Comparison of ENCODE assay signal across 11 cellular contexts in genomic region chr15:100043069-100043641, GRCh38.
A peak's percentile ranks its signal among the peaks of the same experiment; 100 is the strongest.
DNase-seq lines count a peak whose midpoint lies in the region; ATAC-seq and TF ChIP-seq lines count a peak whose summit lies in the region.
"Had no signal": no experiment of that assay in that cellular context is flagged by ENCODE, and none has a peak within 500 bp of the region (broad histone marks: within the 10 kb centered on the region; RNA-seq: fewer than 3 reads in every experiment).

No MANE protein-coding gene starts in this region.

- peaks cover 13% of the 10 kb centered on the region for H3K4me1 Mint-ChIP-seq in CD14-positive monocyte
- peaks cover 1% of the 10 kb centered on the region for H3K4me1 Mint-ChIP-seq in activated CD8-positive, alpha-beta T cell treated with anti-CD3 and anti-CD28 coated beads, Interleukin-2, amount 10 ng/mL, durations not matched to agents 7 days and 5 days (ENCODE audit: low read depth)

- CTCF ChIA-PET in activated CD8-positive, alpha-beta T cell treated with anti-CD3 and anti-CD28 coated beads, Interleukin-2, amount 10 ng/mL, durations not matched to agents 7 days and 5 days (lab: Charles Lee) = no interaction called here

- H3K4me3 Mint-ChIP-seq in CD14-positive monocyte = peak overlapping the region; percentile 7 to 72
- no peak overlapping the region for H3K4me3 Mint-ChIP-seq in activated CD8-positive, alpha-beta T cell treated with anti-CD3 and anti-CD28 coated beads, Interleukin-2, amount 10 ng/mL, durations not matched to agents 7 days and 5 days
- H3K4me3 Mint-ChIP-seq: T-helper 17 cell had no signal

- H3K36me3 Mint-ChIP-seq in CD14-positive monocyte = no peaks in the 10 kb centered on the region
- no peaks in the 10 kb centered on the region for H3K36me3 Mint-ChIP-seq in activated CD8-positive, alpha-beta T cell treated with anti-CD3 and anti-CD28 coated beads, Interleukin-2, amount 10 ng/mL, durations not matched to agents 7 days and 5 days (ENCODE audit: low read depth)

- H3K27ac Mint-ChIP-seq in CD14-positive monocyte = peak overlapping the region in 2 of 7 donors; percentile 21 to 69
- no peak overlapping the region for H3K27ac Mint-ChIP-seq in activated CD8-positive, alpha-beta T cell treated with anti-CD3 and anti-CD28 coated beads, Interleukin-2, amount 10 ng/mL, durations not matched to agents 7 days and 5 days
- H3K27ac Mint-ChIP-seq: T-helper 17 cell had no signal

- no peak for ATAC-seq in activated CD8-positive, alpha-beta T cell treated with anti-CD3 and anti-CD28 coated beads, Interleukin-2, amount 10 ng/mL, durations not matched to agents 7 days and 5 days
- ATAC-seq: T-helper 17 cell had no signal

- H3K9me3 Mint-ChIP-seq in CD14-positive monocyte = peaks cover 8 to 28% (median 13%) of the 10 kb centered on the region in 7 donors
- peaks cover 8% of the 10 kb centered on the region for H3K9me3 Mint-ChIP-seq in activated CD8-positive, alpha-beta T cell treated with anti-CD3 and anti-CD28 coated beads, Interleukin-2, amount 10 ng/mL, durations not matched to agents 7 days and 5 days (ENCODE audit: insufficient read depth)

- no peak overlapping the region for H3K4me3 ChIP-seq in NB4 (ENCODE audit: low read depth, low read length)
- no peak overlapping the region for H3K4me3 ChIP-seq in choroid plexus epithelial cell (ENCODE audit: low read depth, low read length)

- intact Hi-C loops in CD14-positive monocyte (cut with micrococcal nuclease) = no loop called here

- peaks cover 1 to 4% (median 2%) of the 10 kb centered on the region in 3 donors for H3K27me3 Mint-ChIP-seq in CD14-positive monocyte (ENCODE audit: low read depth in 3 of 3)
- H3K27me3 Mint-ChIP-seq in activated CD8-positive, alpha-beta T cell treated with anti-CD3 and anti-CD28 coated beads, Interleukin-2, amount 10 ng/mL, durations not matched to agents 7 days and 5 days (ENCODE audit: low read depth) = peaks cover 1% of the 10 kb centered on the region
- H3K27me3 Mint-ChIP-seq: T-helper 17 cell had no signal

- TF ChIP-seq POLR2A in NB4 (IDR thresholded peaks at IDR 0.05; ENCODE audit: extremely low read depth, insufficient read length) = no peak

- POLR2A ChIA-PET in activated CD8-positive, alpha-beta T cell treated with anti-CD3 and anti-CD28 coated beads, Interleukin-2, amount 10 ng/mL, durations not matched to agents 7 days and 5 days (lab: Charles Lee) = no interaction called here

- TF ChIP-seq CTCF in CD14-positive monocyte (IDR thresholded peaks at IDR 0.05) (no peak), NB4 (IDR thresholded peaks at IDR 0.05; ENCODE audit: low read depth, low read length) (no peak), choroid plexus epithelial cell (conservative IDR thresholded peaks at IDR 0.05; ENCODE audit: low read depth, low read length) (no peak)

- DNase-seq in CD14-positive monocyte (ENCODE audit: low spot score) = no peak
- peak; percentile 25 for DNase-seq in NB4 (ENCODE audit: low read depth)
- DNase-seq in choroid plexus epithelial cell (ENCODE audit: low read depth) = peak; percentile 80
- peak; percentile 69 for DNase-seq in myocyte (ENCODE audit: low read depth)
- no peak for DNase-seq in activated CD8-positive, alpha-beta T cell treated with anti-CD3 and anti-CD28 coated beads, Interleukin-2, amount 10 ng/mL, durations not matched to agents 7 days and 5 days
- DNase-seq in hippocampal formation (lab: John Stamatoyannopoulos, UW) = no peak
- DNase-seq in hypothalamus (lab: John Stamatoyannopoulos, UW) = no peak
- DNase-seq in NCI-H146 treated with DMSO at 0.1 percent for 48 hours (lab: John Stamatoyannopoulos, UW; ENCODE audit: unreplicated experiment) = no peak
- DNase-seq: activated effector memory CD4-positive, alpha-beta T cell treated with Interleukin-2 at 50 U/mL for 16 hours; NCI-H1694 treated with DMSO at 0.1 percent for 48 hours; T-helper 17 cell had no signal

Comparison
In these comparisons a context has a peak if more than half of its experiments do, and no peak if none do; other contexts are left out.
1. DNase-seq: peak in NB4 (single experiment), choroid plexus epithelial cell (single experiment) and myocyte (single experiment); none in CD14-positive monocyte (single experiment), activated CD8-positive, alpha-beta T cell treated with anti-CD3 and anti-CD28 coated beads, Interleukin-2, amount 10 ng/mL, durations not matched to agents 7 days and 5 days (single experiment), hippocampal formation (0 of 2), hypothalamus (0 of 51) and NCI-H146 treated with DMSO at 0.1 percent for 48 hours (single experiment).